In the genomic region with DNA sequence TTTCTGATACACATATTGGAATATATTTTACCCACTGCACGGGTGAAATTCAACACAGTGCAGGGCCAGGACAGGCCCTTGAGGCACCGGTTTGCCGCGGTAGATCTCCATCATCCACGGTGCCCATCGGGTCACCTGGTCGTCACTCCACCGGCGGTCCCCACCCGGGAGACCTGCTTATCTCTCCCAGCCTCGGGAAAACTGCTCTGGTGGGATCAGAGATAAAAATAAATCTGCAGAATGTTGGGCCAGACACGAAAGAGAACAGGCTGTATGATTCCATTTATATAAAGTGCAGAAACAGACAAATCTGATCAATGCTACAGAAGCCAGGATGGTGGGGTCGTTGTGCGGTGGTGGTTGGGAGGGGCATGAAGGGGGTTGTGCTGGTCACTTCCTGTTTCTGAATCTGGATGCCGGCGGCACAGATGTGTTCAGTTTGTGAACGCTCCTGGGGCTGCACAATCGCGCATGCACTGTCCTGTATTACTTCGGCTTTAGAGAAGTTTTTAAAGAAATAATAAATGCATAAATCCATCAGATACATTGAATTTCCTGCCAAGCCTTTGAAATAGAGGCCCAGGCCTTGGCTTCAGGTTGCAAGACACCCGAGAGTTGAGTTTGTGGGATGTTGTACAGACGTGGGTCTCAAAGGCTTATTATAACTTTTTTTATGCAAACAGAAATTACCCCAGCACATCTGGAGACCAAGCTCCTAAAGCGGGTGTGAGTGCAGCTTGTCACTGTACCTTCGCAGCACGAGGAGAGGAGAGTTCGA, we compare ENCODE assay signal across 17 cellular contexts. TPM values are rescaled to one million over a fixed set of nuclear protein-coding genes. Genes with fewer than 3 reads are reported as not detected.
DNase-seq lines count a peak whose midpoint lies in the region; ATAC-seq and TF ChIP-seq lines count a peak whose summit lies in the region.
"Had no signal": no experiment of that assay in that cellular context is flagged by ENCODE, and none has a peak within 500 bp of the region (broad histone marks: within the 10 kb centered on the region; RNA-seq: fewer than 3 reads in every experiment).

No MANE protein-coding gene starts in this region.

- no peak overlapping the region for H2BK5ac ChIP-seq in mesendoderm (ENCODE audit: low read length)

- no peak overlapping the region for H2AK5ac ChIP-seq in mesendoderm (ENCODE audit: low read length)

- H3K4me1 ChIP-seq in mesendoderm (ENCODE audit: control insufficient read depth, low read depth, low read length) (no peaks in the 10 kb centered on the region), testis (peaks cover 1% of the 10 kb centered on the region), thyroid gland (no peaks in the 10 kb centered on the region)

- DNase-seq in HFF-Myc (ENCODE audit: extremely low read depth, low read depth): no peak
- peak; percentile 51 for DNase-seq in chondrocyte (ENCODE audit: low spot score)
- DNase-seq in mesendoderm: no peak
- DNase-seq in testis: no peak
- DNase-seq in posterior vena cava (ENCODE audit: low spot score): no peak
- DNase-seq in stimulated activated CD4-positive, alpha-beta T cell treated with anti-CD3 and anti-CD28 coated beads, Interleukin-4, amount 100 ng/mL, for 24 hours: no peak
- DNase-seq in thyroid gland: no peak
- DNase-seq: activated CD4-positive, CD25-positive, alpha-beta regulatory T cell; COR-L47; foreskin melanocyte; HCEC 1CT; NCI-H446; SHP77 had no signal

- no peaks in the 10 kb centered on the region for H3K36me3 Mint-ChIP-seq in chondrocyte (ENCODE audit: low read depth)

- ATAC-seq in GM19467 (IDR thresholded peaks at IDR 0.05; ENCODE audit: unreplicated experiment): no peak

- peak overlapping the region; percentile 32 for H3K4me3 Mint-ChIP-seq in chondrocyte (ENCODE audit: unreplicated experiment)
- H3K4me3 Mint-ChIP-seq: activated T-helper 1 cell treated with anti-CD3 and anti-CD28 coated beads, Interleukin-12 subunit alpha, Interleukin-12 subunit beta, Interleukin-2, Interleukin-4 antibody, amounts not matched to agents 30 ng/mL and 10 ng/mL and 1 ng/mL, durations not matched to agents 14 hours and 24 hours and 36 hours had no signal

- H3K27ac Mint-ChIP-seq in chondrocyte (ENCODE audit: unreplicated experiment): peak overlapping the region; percentile 71
- H3K27ac Mint-ChIP-seq: activated T-helper 1 cell treated with anti-CD3 and anti-CD28 coated beads, Interleukin-12 subunit alpha, Interleukin-12 subunit beta, Interleukin-2, Interleukin-4 antibody, amounts not matched to agents 30 ng/mL and 10 ng/mL and 1 ng/mL, durations not matched to agents 14 hours and 24 hours and 36 hours had no signal

- H2BK120ac ChIP-seq in mesendoderm (ENCODE audit: low read depth, low read length): no peak overlapping the region

- no peak overlapping the region for H3K4ac ChIP-seq in mesendoderm (ENCODE audit: low read depth, low read length)

- no peak overlapping the region for H3K9ac ChIP-seq in mesendoderm (ENCODE audit: low read length)

- H3K79me1 ChIP-seq in mesendoderm (ENCODE audit: low read length): no peaks in the 10 kb centered on the region

- H3K27me3 Mint-ChIP-seq in chondrocyte (ENCODE audit: low read depth): no peaks in the 10 kb centered on the region

- no peak overlapping the region for H3K18ac ChIP-seq in mesendoderm (ENCODE audit: low read length)

- no peaks in the 10 kb centered on the region for H3K9me3 Mint-ChIP-seq in chondrocyte (ENCODE audit: low read depth)
- H3K9me3 Mint-ChIP-seq: activated T-helper 1 cell treated with anti-CD3 and anti-CD28 coated beads, Interleukin-12 subunit alpha, Interleukin-12 subunit beta, Interleukin-2, Interleukin-4 antibody, amounts not matched to agents 30 ng/mL and 10 ng/mL and 1 ng/mL, durations not matched to agents 14 hours and 24 hours and 36 hours had no signal

- no peaks in the 10 kb centered on the region for H3K27me3 ChIP-seq in mesendoderm (ENCODE audit: insufficient read depth, low read length, poor library complexity)
- no peaks in the 10 kb centered on the region for H3K27me3 ChIP-seq in testis
- no peaks in the 10 kb centered on the region for H3K27me3 ChIP-seq in thyroid gland

- no peaks in the 10 kb centered on the region for H3K79me2 ChIP-seq in mesendoderm (ENCODE audit: control insufficient read depth, insufficient read depth, low read length)

- H3K36me3 ChIP-seq in mesendoderm (ENCODE audit: control insufficient read depth, insufficient read depth, low read length): no peaks in the 10 kb centered on the region
- H3K36me3 ChIP-seq in testis (ENCODE audit: low read depth, missing control alignments): no peaks in the 10 kb centered on the region
- no peaks in the 10 kb centered on the region for H3K36me3 ChIP-seq in thyroid gland
- H3K36me3 ChIP-seq: cardiac muscle cell had no signal

- WGBS in mesendoderm (ENCODE audit: extremely low coverage, insufficient coverage, low lambda C conversion rate): no CpG with 5 or more reads among the region's 26 CpGs
- 30 to 46% methylated on average over 26 of the region's 26 CpGs for WGBS in testis, 2 donors
- WGBS in thyroid gland, 2 donors: 66 to 73% methylated on average over 26 of the region's 26 CpGs

- H3K23ac ChIP-seq in mesendoderm (ENCODE audit: low read length): no peak overlapping the region

- peak overlapping the region; percentile 37 for H3K56ac ChIP-seq in mesendoderm (ENCODE audit: low read length)

- peaks cover 30% of the 10 kb centered on the region for H3K4me1 Mint-ChIP-seq in chondrocyte (ENCODE audit: low read depth)

- no peak overlapping the region for H3K27ac ChIP-seq in mesendoderm (ENCODE audit: low read depth, low read length)
- peak overlapping the region; percentile 65 to 85 for H3K27ac ChIP-seq in testis
- H3K27ac ChIP-seq in thyroid gland: peak overlapping the region in 1 of 3 donors; percentile 50
- H3K27ac ChIP-seq: cardiac muscle cell had no signal

- H4K5ac ChIP-seq in mesendoderm (ENCODE audit: low read length): peak overlapping the region; percentile 68

- intact Hi-C loops in testis (cut with DNase I; ENCODE audit: low total_unique reads): no loop called here
- intact Hi-C loops in posterior vena cava (cut with DNase I): no loop called here
- intact Hi-C loops in thyroid gland (cut with DNase I): no loop called here

- no peak for TF ChIP-seq CTCF in HFF-Myc (IDR thresholded peaks at IDR 0.05; ENCODE audit: low read depth, low read length, missing control alignments)
- TF ChIP-seq CTCF in chondrocyte (IDR thresholded peaks at IDR 0.05): no peak
- no peak for TF ChIP-seq CTCF in testis (IDR thresholded peaks at IDR 0.05)
- TF ChIP-seq CTCF in thyroid gland (IDR thresholded peaks at IDR 0.05): no peak

- TF ChIP-seq POLR2A in testis (IDR thresholded peaks at IDR 0.05) (no peak), thyroid gland (IDR thresholded peaks at IDR 0.05) (no peak)

- no peak overlapping the region for H2BK15ac ChIP-seq in mesendoderm (replicated peaks; ENCODE audit: low read depth)

- H3K4me2 ChIP-seq in mesendoderm (ENCODE audit: low read length): no peak overlapping the region

- no peaks in the 10 kb centered on the region for H3K9me3 ChIP-seq in testis
- no peaks in the 10 kb centered on the region for H3K9me3 ChIP-seq in thyroid gland

- H3K4me3 ChIP-seq in HFF-Myc (replicated peaks; ENCODE audit: low read depth, low read length) (peak overlapping the region; percentile 12; the same call in 1 of the 2 replicates), mesendoderm (ENCODE audit: low read length) (no peak overlapping the region), testis (no peak overlapping the region), thyroid gland (replicated peaks in 1 of 3) (no peak overlapping the region)
- H3K4me3 ChIP-seq: cardiac muscle cell had no signal

- no peak overlapping the region for H4K8ac ChIP-seq in mesendoderm (ENCODE audit: low read depth, low read length)

RNA-seq across cellular contexts. Expression of gene ANKRD60, which starts 54.3 kb away (rescaled TPM):
- total RNA-seq in chondrocyte (not detected in 3 replicates), testis (1 to 10 TPM; 3.0 to 8.0 TPM), posterior vena cava (not detected), thyroid gland (not detected)
- not detected for polyA plus RNA-seq in mesendoderm (2013, experiment 1 of 2)
- polyA plus RNA-seq in mesendoderm (2013, experiment 2 of 2): not detected
- polyA plus RNA-seq in testis (ENCODE audit: insufficient read depth, low read depth, low replicate concordance): 7.7 TPM
- total RNA-seq: activated T-helper 1 cell treated with anti-CD3 and anti-CD28 coated beads, Interleukin-12 subunit alpha, Interleukin-12 subunit beta, Interleukin-2, Interleukin-4 antibody, amounts not matched to agents 30 ng/mL and 10 ng/mL and 1 ng/mL, durations not matched to agents 14 hours and 24 hours and 36 hours; cardiac muscle cell; left cardiac atrium had no signal
- polyA plus RNA-seq: cardiac muscle cell had no signal
